In genomic region chr9:16001856-16002255, GRCh38 we compare ENCODE assay signal across 13 cellular contexts.
DNase-seq lines count a peak whose midpoint lies in the region; ATAC-seq, FAIRE-seq and TF ChIP-seq lines count a peak whose summit lies in the region.
"Had no signal": no experiment of that assay in that cellular context is flagged by ENCODE, and none has a peak within 500 bp of the region (broad histone marks: within the 10 kb centered on the region; RNA-seq: fewer than 3 reads in every experiment).

No MANE protein-coding gene starts in this region.

- no peak overlapping the region for H3K23ac ChIP-seq in neuronal stem cell (ENCODE audit: low read depth, low read length, poor library complexity)

- no peak for TF ChIP-seq POLR2A in H54 (IDR thresholded peaks at IDR 0.05; ENCODE audit: low read depth, low read length)

- H3K4me3 ChIP-seq in bronchial epithelial cell (ENCODE audit: low read depth, low read length) (no peak overlapping the region), osteoblast (ENCODE audit: insufficient read depth, low read length) (no peak overlapping the region), neuronal stem cell (ENCODE audit: low read length in 2 of 2) (no peak overlapping the region)
- H3K4me3 ChIP-seq: BLaER1 treated with 17β-estradiol and CSF1 and Interleukin-3, amounts not matched to agents 10 nM and 100 nM had no signal

- TF ChIP-seq CTCF in bronchial epithelial cell (IDR thresholded peaks at IDR 0.05; ENCODE audit: insufficient read depth, low read length, severe bottlenecking) (no peak), osteoblast (IDR thresholded peaks at IDR 0.05; ENCODE audit: extremely low read depth, low read depth, low read length) (no peak)

- no peak overlapping the region for H4K91ac ChIP-seq in neuronal stem cell (ENCODE audit: low read depth, low read length, poor library complexity)

- no peak overlapping the region for H3K14ac ChIP-seq in neuronal stem cell (ENCODE audit: low read length)

- DNase-seq in H54 (ENCODE audit: insufficient read length, low spot score) (no peak), NCI-H226 (peak; percentile 23), bronchial epithelial cell (ENCODE audit: low read depth) (peak; percentile 15), osteoblast (ENCODE audit: insufficient read length, low spot score, missing footprints) (no peak), neuronal stem cell (ENCODE audit: low spot score) (no peak)
- no peak for DNase-seq in activated CD8-positive, alpha-beta memory T cell treated with anti-CD3 and anti-CD28 coated beads for 24 hours
- DNase-seq: NCI-H1048, NCI-H146, NCI-H2081 treated with DMSO at 0.1 percent for 48 hours, NCI-H345, NCI-H526 treated with DMSO at 0.1 percent for 48 hours had no signal

- H3K27ac ChIP-seq in osteoblast (ENCODE audit: low read depth, low read length): peak overlapping the region; percentile 52
- no peak overlapping the region for H3K27ac ChIP-seq in neuronal stem cell (replicated peaks; ENCODE audit: low read length)
- H3K27ac ChIP-seq: BLaER1 treated with 17β-estradiol and CSF1 and Interleukin-3, amounts not matched to agents 10 nM and 100 nM had no signal

- H3K27me3 ChIP-seq in bronchial epithelial cell (ENCODE audit: control insufficient read depth, insufficient read depth, low read length) (no peaks in the 10 kb centered on the region), osteoblast (ENCODE audit: insufficient read depth, low read length) (no peaks in the 10 kb centered on the region), neuronal stem cell (ENCODE audit: control insufficient read depth in 3 of 3, insufficient read depth in 3 of 3, low read depth in 1 of 3, low read length in 3 of 3) (no peaks in the 10 kb centered on the region)
- H3K27me3 ChIP-seq: BLaER1 treated with 17β-estradiol and CSF1 and Interleukin-3, amounts not matched to agents 10 nM and 100 nM had no signal

- no peaks in the 10 kb centered on the region for H3K79me2 ChIP-seq in osteoblast (ENCODE audit: insufficient read depth, low read length)

- H2AFZ ChIP-seq in osteoblast (ENCODE audit: low read length) (no peak overlapping the region), neuronal stem cell (ENCODE audit: low read length) (no peak overlapping the region)

- FAIRE-seq in H54 (lab: Jason Lieb, UNC) (peak; percentile 23), bronchial epithelial cell (lab: Jason Lieb, UNC) (no peak)

- H3K9me3 ChIP-seq in osteoblast (ENCODE audit: low read depth, low read length): no peaks in the 10 kb centered on the region
- no peaks in the 10 kb centered on the region for H3K9me3 ChIP-seq in neuronal stem cell (replicated peaks in 1 of 2; ENCODE audit: control insufficient read depth in 2 of 2, insufficient read depth in 1 of 2, low read depth in 1 of 2, low read length in 2 of 2)

- H3K9ac ChIP-seq in neuronal stem cell (ENCODE audit: low read depth, low read length, poor library complexity): no peak overlapping the region
- H3K9ac ChIP-seq: BLaER1 treated with 17β-estradiol and CSF1 and Interleukin-3, amounts not matched to agents 10 nM and 100 nM had no signal

- no peak for ATAC-seq in HG02588 (IDR thresholded peaks at IDR 0.05; ENCODE audit: unreplicated experiment)

- no peak overlapping the region for H2BK12ac ChIP-seq in neuronal stem cell (ENCODE audit: low read length)

- no peaks in the 10 kb centered on the region for H4K20me1 ChIP-seq in osteoblast (ENCODE audit: insufficient read depth, low read length)
- H4K20me1 ChIP-seq: BLaER1 treated with 17β-estradiol and CSF1 and Interleukin-3, amounts not matched to agents 10 nM and 100 nM had no signal

- WGBS in neuronal stem cell (ENCODE audit: extremely low coverage in 2 of 2, insufficient read length in 2 of 2, insufficient replicate concordance in 1 of 2), 2 donors: no CpG with 5 or more reads among the region's 2 CpGs

- H3K4me1 ChIP-seq in osteoblast (ENCODE audit: insufficient read depth, low read length) (peaks cover 38% of the 10 kb centered on the region), neuronal stem cell (ENCODE audit: control insufficient read depth in 2 of 2, insufficient read depth in 1 of 2, low read depth in 1 of 2, low read length in 2 of 2) (peaks cover 0 to 5% of the 10 kb centered on the region in 2 donors)

- H3K4ac ChIP-seq in neuronal stem cell (ENCODE audit: low read length): no peak overlapping the region

- H2BK15ac ChIP-seq in neuronal stem cell (ENCODE audit: low read length): no peak overlapping the region

- no peak overlapping the region for H2BK120ac ChIP-seq in neuronal stem cell (ENCODE audit: low read depth, low read length)

- no peak overlapping the region for H3K18ac ChIP-seq in neuronal stem cell (ENCODE audit: low read length)

- H3K79me1 ChIP-seq in neuronal stem cell (ENCODE audit: low read depth, low read length): no peaks in the 10 kb centered on the region

- H3K36me3 ChIP-seq in bronchial epithelial cell (ENCODE audit: control insufficient read depth, insufficient read depth, low read length) (no peaks in the 10 kb centered on the region), osteoblast (ENCODE audit: insufficient read depth, low read length) (no peaks in the 10 kb centered on the region), neuronal stem cell (replicated peaks in 1 of 2; ENCODE audit: control insufficient read depth in 2 of 2, insufficient read depth in 2 of 2, low read length in 2 of 2) (no peaks in the 10 kb centered on the region)
- H3K36me3 ChIP-seq: BLaER1 treated with 17β-estradiol and CSF1 and Interleukin-3, amounts not matched to agents 10 nM and 100 nM had no signal

- H4K8ac ChIP-seq in neuronal stem cell (ENCODE audit: low read depth, low read length): no peak overlapping the region

- no peak overlapping the region for H3K4me2 ChIP-seq in osteoblast (ENCODE audit: insufficient read depth, low read length)
- H3K4me2 ChIP-seq in neuronal stem cell (ENCODE audit: insufficient read depth, low read length, poor library complexity, severe bottlenecking): no peak overlapping the region
- H3K4me2 ChIP-seq: BLaER1 treated with 17β-estradiol and CSF1 and Interleukin-3, amounts not matched to agents 10 nM and 100 nM had no signal

- H2BK5ac ChIP-seq in neuronal stem cell (ENCODE audit: low read length): no peak overlapping the region

- H2AK5ac ChIP-seq in neuronal stem cell (ENCODE audit: low read depth, low read length): no peak overlapping the region

Comparison
In these comparisons a context has a peak if more than half of its experiments do, and no peak if none do; other contexts are left out.
1. DNase-seq: peak in NCI-H226 (single experiment) and bronchial epithelial cell (single experiment); none in H54 (single experiment), osteoblast (single experiment), activated CD8-positive, alpha-beta memory T cell treated with anti-CD3 and anti-CD28 coated beads for 24 hours (single experiment) and neuronal stem cell (single experiment).